35 cellular contexts compared by ENCODE assay signal in the genomic region with DNA sequence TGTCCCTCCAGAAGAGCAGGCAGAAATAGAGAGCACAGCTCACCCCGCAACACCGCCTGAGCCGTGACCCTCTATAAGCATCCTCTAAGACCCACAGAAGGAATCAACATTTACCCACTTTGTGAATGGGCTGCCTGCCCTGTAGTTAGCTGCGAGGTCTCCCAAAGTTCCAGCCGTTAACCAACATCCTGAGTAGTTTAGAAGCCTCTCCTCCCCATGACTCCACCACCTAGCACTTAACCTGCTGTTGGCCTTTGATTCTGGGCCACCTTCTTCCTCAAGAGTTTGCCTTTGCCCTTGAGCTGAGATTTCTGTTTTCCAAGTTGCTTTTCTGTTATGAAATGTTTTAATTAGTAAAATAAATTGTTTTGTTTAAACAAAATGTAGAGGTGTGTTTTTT.
"Had no signal": no experiment of that assay in that cellular context is flagged by ENCODE, and none has a peak within 500 bp of the region (broad histone marks: within the 10 kb centered on the region; RNA-seq: fewer than 3 reads in every experiment).

No MANE protein-coding gene starts in this region.

- ATAC-seq: activated CD4-positive, alpha-beta T cell treated with anti-CD3 and anti-CD28 coated beads for 36 hours; activated CD8-positive, alpha-beta memory T cell treated with anti-CD3 and anti-CD28 coated beads, Interleukin-2, amount 10 ng/mL, durations not matched to agents 7 days and 5 days; activated CD8-positive, alpha-beta T cell treated with anti-CD3 and anti-CD28 coated beads, Interleukin-2, amount 10 ng/mL, durations not matched to agents 7 days and 5 days; activated naive CD8-positive, alpha-beta T cell treated with anti-CD3 and anti-CD28 coated beads, Interleukin-2, amount 50 U/mL, for 24 hours; body of pancreas; effector memory CD8-positive, alpha-beta T cell; foreskin keratinocyte; gastrocnemius medialis; T-cell had no signal

- H3K4me3 Mint-ChIP-seq: activated B cell treated with CpG ODN at 0.5 μM for 24 hours; activated CD4-positive, alpha-beta memory T cell treated with anti-CD3 and anti-CD28 coated beads for 36 hours; activated CD4-positive, alpha-beta T cell treated with anti-CD3 and anti-CD28 coated beads for 36 hours; activated CD4-positive, alpha-beta T cell treated with anti-CD3 and anti-CD28 coated beads, Interleukin-2, amount 10 ng/mL, durations not matched to agents 24 days and 14 days; activated CD8-positive, alpha-beta memory T cell treated with anti-CD3 and anti-CD28 coated beads, Interleukin-2, amount 10 ng/mL, durations not matched to agents 7 days and 5 days; activated CD8-positive, alpha-beta T cell treated with anti-CD3 and anti-CD28 coated beads, Interleukin-2, amount 10 ng/mL, durations not matched to agents 7 days and 5 days; activated naive CD4-positive, alpha-beta T cell treated with anti-CD3 and anti-CD28 coated beads for 36 hours; activated naive CD4-positive, alpha-beta T cell treated with anti-CD3 and anti-CD28 coated beads, Interleukin-2, amount 50 U/mL, for 24 hours; activated naive CD8-positive, alpha-beta T cell treated with anti-CD3 and anti-CD28 coated beads for 36 hours; activated naive CD8-positive, alpha-beta T cell treated with anti-CD3 and anti-CD28 coated beads, Interleukin-2, amount 50 U/mL, for 24 hours; activated T-helper 1 cell treated with anti-CD3 and anti-CD28 coated beads, Interleukin-12 subunit alpha, Interleukin-12 subunit beta, Interleukin-2, Interleukin-4 antibody, amounts not matched to agents 30 ng/mL and 10 ng/mL and 1 ng/mL, durations not matched to agents 14 hours and 24 hours and 36 hours; effector memory CD8-positive, alpha-beta T cell; T-cell; T-helper 1 cell treated with Interleukin-12 subunit alpha and Interleukin-12 subunit beta and Interleukin-4 antibody, amounts not matched to agents 30 μg/mL and 1 μg/mL, for 36 hours; T-helper 2 cell treated with Interferon-gamma antibody and Interleukin-4, amounts not matched to agents 5 μg/mL and 100 μg/mL, for 36 hours had no signal

- H3K27me3 Mint-ChIP-seq: activated B cell treated with CpG ODN at 0.5 μM for 24 hours; activated CD4-positive, alpha-beta memory T cell treated with anti-CD3 and anti-CD28 coated beads for 36 hours; activated CD4-positive, alpha-beta T cell treated with anti-CD3 and anti-CD28 coated beads for 36 hours; activated CD4-positive, alpha-beta T cell treated with anti-CD3 and anti-CD28 coated beads, Interleukin-2, amount 10 ng/mL, durations not matched to agents 24 days and 14 days; activated CD8-positive, alpha-beta memory T cell treated with anti-CD3 and anti-CD28 coated beads, Interleukin-2, amount 10 ng/mL, durations not matched to agents 7 days and 5 days; activated naive CD4-positive, alpha-beta T cell treated with anti-CD3 and anti-CD28 coated beads, Interleukin-2, amount 50 U/mL, for 24 hours; activated naive CD8-positive, alpha-beta T cell treated with anti-CD3 and anti-CD28 coated beads for 36 hours; activated naive CD8-positive, alpha-beta T cell treated with anti-CD3 and anti-CD28 coated beads, Interleukin-2, amount 50 U/mL, for 24 hours had no signal

- H3K27ac Mint-ChIP-seq: activated B cell treated with CpG ODN at 0.5 μM for 24 hours; activated CD4-positive, alpha-beta memory T cell treated with anti-CD3 and anti-CD28 coated beads for 36 hours; activated CD4-positive, alpha-beta T cell treated with anti-CD3 and anti-CD28 coated beads for 36 hours; activated CD4-positive, alpha-beta T cell treated with anti-CD3 and anti-CD28 coated beads, Interleukin-2, amount 10 ng/mL, durations not matched to agents 24 days and 14 days; activated CD8-positive, alpha-beta memory T cell treated with anti-CD3 and anti-CD28 coated beads, Interleukin-2, amount 10 ng/mL, durations not matched to agents 7 days and 5 days; activated CD8-positive, alpha-beta T cell treated with anti-CD3 and anti-CD28 coated beads, Interleukin-2, amount 10 ng/mL, durations not matched to agents 7 days and 5 days; activated naive CD4-positive, alpha-beta T cell treated with anti-CD3 and anti-CD28 coated beads for 36 hours; activated naive CD4-positive, alpha-beta T cell treated with anti-CD3 and anti-CD28 coated beads, Interleukin-2, amount 50 U/mL, for 24 hours; activated naive CD8-positive, alpha-beta T cell treated with anti-CD3 and anti-CD28 coated beads for 36 hours; activated naive CD8-positive, alpha-beta T cell treated with anti-CD3 and anti-CD28 coated beads, Interleukin-2, amount 50 U/mL, for 24 hours; activated T-helper 1 cell treated with anti-CD3 and anti-CD28 coated beads, Interleukin-12 subunit alpha, Interleukin-12 subunit beta, Interleukin-2, Interleukin-4 antibody, amounts not matched to agents 30 ng/mL and 10 ng/mL and 1 ng/mL, durations not matched to agents 14 hours and 24 hours and 36 hours; activated T-helper 2 cell treated with anti-CD3 and anti-CD28 coated beads, Interferon-gamma antibody, Interleukin-2, Interleukin-4, amounts not matched to agents 10 μg/mL and 5 μg/mL and 100 μg/mL, durations not matched to agents 14 hours and 24 hours and 36 hours; effector memory CD8-positive, alpha-beta T cell; T-cell; T-helper 1 cell treated with Interleukin-12 subunit alpha and Interleukin-12 subunit beta and Interleukin-4 antibody, amounts not matched to agents 30 μg/mL and 1 μg/mL, for 36 hours; T-helper 2 cell treated with Interferon-gamma antibody and Interleukin-4, amounts not matched to agents 5 μg/mL and 100 μg/mL, for 36 hours had no signal

- H3K36me3 Mint-ChIP-seq: activated CD4-positive, alpha-beta memory T cell treated with anti-CD3 and anti-CD28 coated beads for 36 hours; activated CD8-positive, alpha-beta memory T cell treated with anti-CD3 and anti-CD28 coated beads, Interleukin-2, amount 10 ng/mL, durations not matched to agents 7 days and 5 days had no signal

- H3K9me3 ChIP-seq: adrenal gland, body of pancreas, esophagus muscularis mucosa, gastrocnemius medialis had no signal

- H3K4me3 ChIP-seq: adrenal gland, body of pancreas, esophagus muscularis mucosa, gastrocnemius medialis had no signal

- H3K27ac ChIP-seq: adrenal gland, body of pancreas, esophagus muscularis mucosa, foreskin keratinocyte, gastrocnemius medialis, WERI-Rb-1 had no signal

- H3K27me3 ChIP-seq: body of pancreas, esophagus muscularis mucosa, foreskin keratinocyte had no signal

- DNase-seq: activated B cell treated with CpG ODN at 0.5 μM for 24 hours; activated CD4-positive, alpha-beta memory T cell treated with anti-CD3 and anti-CD28 coated beads for 36 hours; activated CD4-positive, alpha-beta T cell treated with anti-CD3 and anti-CD28 coated beads for 36 hours; activated CD4-positive, alpha-beta T cell treated with anti-CD3 and anti-CD28 coated beads, Interleukin-2, amount 10 ng/mL, durations not matched to agents 24 days and 14 days; activated CD4-positive, CD25-positive, alpha-beta regulatory T cell treated with anti-CD3 and anti-CD28 coated beads, Interleukin-2, amount 50 U/mL, for 72 hours; activated CD8-positive, alpha-beta memory T cell treated with anti-CD3 and anti-CD28 coated beads, Interleukin-2, amount 10 ng/mL, durations not matched to agents 7 days and 5 days; activated CD8-positive, alpha-beta memory T cell treated with anti-CD3 and anti-CD28 coated beads, Interleukin-2, amount 50 U/mL, for 4 hours; activated CD8-positive, alpha-beta T cell treated with anti-CD3 and anti-CD28 coated beads, Interleukin-2, amount 10 ng/mL, durations not matched to agents 7 days and 5 days; activated effector memory CD4-positive, alpha-beta T cell treated with anti-CD3 and anti-CD28 coated beads, Interleukin-2, amount 50 U/mL, for 16 hours; activated naive CD4-positive, alpha-beta T cell treated with anti-CD3 and anti-CD28 coated beads for 36 hours; activated naive CD8-positive, alpha-beta T cell treated with anti-CD3 and anti-CD28 coated beads for 36 hours; activated naive CD8-positive, alpha-beta T cell treated with anti-CD3 and anti-CD28 coated beads, Interleukin-2, amount 50 U/mL, for 24 hours; activated T-cell treated with anti-CD3 and anti-CD28 coated beads, Interleukin-2, amount 50 U/mL, for 1 hour; activated T-cell treated with anti-CD3 and anti-CD28 coated beads, Interleukin-2, amount 50 U/mL, for 48 hours; adrenal gland; amygdala; body of pancreas; caudate nucleus; cortex of kidney; dermis blood vessel endothelial cell; effector CD4-positive, alpha-beta T cell; effector memory CD8-positive, alpha-beta T cell; erythroblast; foreskin keratinocyte; gastrocnemius medialis; glutamatergic neuron; T-cell; T1000; WERI-Rb-1 had no signal

- H3K9me3 Mint-ChIP-seq: activated B cell treated with CpG ODN at 0.5 μM for 24 hours; activated CD4-positive, alpha-beta memory T cell treated with anti-CD3 and anti-CD28 coated beads for 36 hours; activated CD4-positive, alpha-beta T cell treated with anti-CD3 and anti-CD28 coated beads, Interleukin-2, amount 10 ng/mL, durations not matched to agents 24 days and 14 days; activated naive CD4-positive, alpha-beta T cell treated with anti-CD3 and anti-CD28 coated beads for 36 hours; activated naive CD4-positive, alpha-beta T cell treated with anti-CD3 and anti-CD28 coated beads, Interleukin-2, amount 50 U/mL, for 24 hours; activated naive CD8-positive, alpha-beta T cell treated with anti-CD3 and anti-CD28 coated beads for 36 hours; activated naive CD8-positive, alpha-beta T cell treated with anti-CD3 and anti-CD28 coated beads, Interleukin-2, amount 50 U/mL, for 24 hours; activated T-helper 1 cell treated with anti-CD3 and anti-CD28 coated beads, Interleukin-12 subunit alpha, Interleukin-12 subunit beta, Interleukin-2, Interleukin-4 antibody, amounts not matched to agents 30 ng/mL and 10 ng/mL and 1 ng/mL, durations not matched to agents 14 hours and 24 hours and 36 hours; activated T-helper 2 cell treated with anti-CD3 and anti-CD28 coated beads, Interferon-gamma antibody, Interleukin-2, Interleukin-4, amounts not matched to agents 10 μg/mL and 5 μg/mL and 100 μg/mL, durations not matched to agents 14 hours and 24 hours and 36 hours; effector memory CD8-positive, alpha-beta T cell; T-helper 1 cell treated with Interleukin-12 subunit alpha and Interleukin-12 subunit beta and Interleukin-4 antibody, amounts not matched to agents 30 μg/mL and 1 μg/mL, for 36 hours; T-helper 2 cell treated with Interferon-gamma antibody and Interleukin-4, amounts not matched to agents 5 μg/mL and 100 μg/mL, for 36 hours had no signal

- H3K4me1 Mint-ChIP-seq: activated B cell treated with CpG ODN at 0.5 μM for 24 hours; activated CD4-positive, alpha-beta T cell treated with anti-CD3 and anti-CD28 coated beads for 36 hours; activated CD4-positive, alpha-beta T cell treated with anti-CD3 and anti-CD28 coated beads, Interleukin-2, amount 10 ng/mL, durations not matched to agents 24 days and 14 days; activated CD8-positive, alpha-beta memory T cell treated with anti-CD3 and anti-CD28 coated beads, Interleukin-2, amount 10 ng/mL, durations not matched to agents 7 days and 5 days; activated naive CD4-positive, alpha-beta T cell treated with anti-CD3 and anti-CD28 coated beads, Interleukin-2, amount 50 U/mL, for 24 hours; activated naive CD8-positive, alpha-beta T cell treated with anti-CD3 and anti-CD28 coated beads for 36 hours; activated naive CD8-positive, alpha-beta T cell treated with anti-CD3 and anti-CD28 coated beads, Interleukin-2, amount 50 U/mL, for 24 hours; T-cell had no signal

- H3K36me3 ChIP-seq: adrenal gland, esophagus muscularis mucosa, gastrocnemius medialis, WERI-Rb-1 had no signal

- H3K4me1 ChIP-seq: adrenal gland, body of pancreas, esophagus muscularis mucosa, foreskin keratinocyte, gastrocnemius medialis had no signal
